In genomic region chr2:216687646-216688045, GRCh38 we compare ENCODE assay signal across 9 cellular contexts. TPM values are rescaled to one million over a fixed set of nuclear protein-coding genes. Genes with fewer than 3 reads are reported as not detected.
DNase-seq lines count a peak whose midpoint lies in the region; ATAC-seq, FAIRE-seq and TF ChIP-seq lines count a peak whose summit lies in the region.
"Had no signal": no experiment of that assay in that cellular context is flagged by ENCODE, and none has a peak within 500 bp of the region (broad histone marks: within the 10 kb centered on the region; RNA-seq: fewer than 3 reads in every experiment).

No MANE protein-coding gene starts in this region.

- no peak for FAIRE-seq in GM19239 (lab: Jason Lieb, UNC)
- FAIRE-seq: GM18507 had no signal

- POLR2A ChIA-PET in AG04449 (lab: Yijun Ruan, JAX): no interaction called here

- H3K4me3 ChIP-seq in AG04449 (ENCODE audit: low read depth, low read length) (no peak overlapping the region), GM12865 (ENCODE audit: low read depth, low read length) (no peak overlapping the region), WI38 (ENCODE audit: low read depth, low read length) (no peak overlapping the region)

- CTCF ChIA-PET in AG04449 (lab: Yijun Ruan, JAX): interaction anchor here (0.8 to 1.8 kb wide), 7 partner anchors 11 to 1076 kb away, joined by 3 to 12 read pairs (median 3); no protein-coding TSS in a partner anchor

- no peak for ATAC-seq in GM19467 (IDR thresholded peaks at IDR 0.05; ENCODE audit: unreplicated experiment)

- H3K27me3 Mint-ChIP-seq in glutamatergic neuron (ENCODE audit: unreplicated experiment): peaks cover 7% of the 10 kb centered on the region

- no peak overlapping the region for H3K27ac Mint-ChIP-seq in glutamatergic neuron (ENCODE audit: unreplicated experiment)

- H3K4me1 Mint-ChIP-seq in glutamatergic neuron (ENCODE audit: low read depth, unreplicated experiment): peaks cover 18% of the 10 kb centered on the region

- H3K9me3 Mint-ChIP-seq in glutamatergic neuron (ENCODE audit: unreplicated experiment): peaks cover 6% of the 10 kb centered on the region

- H3K4me3 Mint-ChIP-seq in glutamatergic neuron (ENCODE audit: unreplicated experiment): no peak overlapping the region

- no peaks in the 10 kb centered on the region for H3K36me3 Mint-ChIP-seq in glutamatergic neuron (ENCODE audit: unreplicated experiment)

- no peak for DNase-seq in AG04449 (ENCODE audit: low read depth, low spot score)
- peak; percentile 26 for DNase-seq in GM12865 (ENCODE audit: low read depth)
- peak; percentile 42 for DNase-seq in glutamatergic neuron
- no peak for DNase-seq in GM19239 (ENCODE audit: insufficient read length, low spot score)
- DNase-seq in GM20000 (ENCODE audit: low spot score): no peak
- DNase-seq in kidney glomerular epithelial cell (lab: John Stamatoyannopoulos, UW): no peak

- TF ChIP-seq CTCF in AG04449 (IDR thresholded peaks at IDR 0.05; ENCODE audit: insufficient read depth, low read length, missing control alignments) (peak; percentile 37), GM12865 (IDR thresholded peaks at IDR 0.05; ENCODE audit: insufficient read depth, low read depth, low read length, missing control alignments) (peak; percentile 39), WI38 (IDR thresholded peaks at IDR 0.05; ENCODE audit: low read depth, low read length) (peak; percentile 48; the same call in 1 of the 2 replicates), glutamatergic neuron (IDR thresholded peaks at IDR 0.05; ENCODE audit: partially characterized antibody, unreplicated experiment) (peak; percentile 15), GM20000 (IDR thresholded peaks at IDR 0.05; ENCODE audit: extremely low read depth, missing control alignments) (no peak)

RNA-seq across cellular contexts. Expression of gene IGFBP5, which starts 7.7 kb away (rescaled TPM):
- total RNA-seq in glutamatergic neuron (ENCODE audit: unreplicated experiment): 0.51 TPM

RNA-seq across cellular contexts. Expression of gene IGFBP2, which starts 54.4 kb away (rescaled TPM):
- total RNA-seq in glutamatergic neuron (ENCODE audit: unreplicated experiment): 208 TPM

Comparison
In these comparisons a context has a peak if more than half of its experiments do, and no peak if none do; other contexts are left out.
1. DNase-seq: peak in GM12865 (single experiment) and glutamatergic neuron (single experiment); none in AG04449 (single experiment), GM19239 (single experiment), GM20000 (single experiment) and kidney glomerular epithelial cell (single experiment).